27 cellular contexts compared by ENCODE assay signal in the genomic region with DNA sequence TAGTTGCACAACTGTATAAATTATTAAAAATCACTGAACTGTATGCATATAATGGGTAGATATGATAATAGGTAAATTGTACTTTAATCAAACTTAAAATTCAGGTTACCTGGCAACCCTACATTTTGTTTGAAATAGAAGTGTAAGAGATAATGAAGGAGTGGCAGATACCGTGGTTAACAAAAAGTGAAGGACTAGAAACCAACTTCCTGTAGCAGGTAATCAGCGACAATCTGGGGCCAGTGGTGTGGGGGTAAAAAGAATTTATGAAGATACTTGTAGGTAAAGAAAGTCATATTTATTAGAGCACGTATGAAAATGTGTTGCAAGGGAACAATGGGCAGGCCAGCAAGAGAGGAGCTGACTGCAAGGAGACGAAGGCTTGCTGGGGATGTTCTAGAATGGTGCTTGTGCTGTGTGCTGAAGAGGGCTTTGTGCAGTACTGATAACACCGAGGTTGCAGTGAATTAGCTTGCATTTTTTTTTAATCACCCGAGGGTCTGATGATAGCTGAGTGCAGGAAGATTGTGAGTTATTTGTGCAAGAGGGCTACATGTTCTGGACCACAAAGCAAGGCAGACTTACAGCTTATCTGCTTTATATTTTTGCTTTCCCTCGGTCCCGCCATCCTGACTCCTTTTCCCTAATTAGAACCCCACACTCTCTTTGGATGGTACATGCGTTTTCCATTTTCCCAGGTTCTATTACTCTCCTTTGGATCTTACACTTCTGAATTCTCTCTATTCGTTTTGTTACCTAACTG. TPM values are rescaled to one million over a fixed set of nuclear protein-coding genes. Genes with fewer than 3 reads are reported as not detected.
"Had no signal": no experiment of that assay in that cellular context is flagged by ENCODE, and none has a peak within 500 bp of the region (broad histone marks: within the 10 kb centered on the region; RNA-seq: fewer than 3 reads in every experiment).

No MANE protein-coding gene starts in this region.

- H3K36me3 ChIP-seq: ascending aorta had no signal

- FAIRE-seq: bronchial epithelial cell, colon, K562 had no signal

- H3K4me3 ChIP-seq: ascending aorta, body of pancreas, K562 had no signal

- H3K4me2 ChIP-seq: SK-N-SH had no signal

- H3K27ac ChIP-seq: ascending aorta, body of pancreas had no signal

- H3K27me3 ChIP-seq: ascending aorta, body of pancreas had no signal

- H3K9me3 ChIP-seq: body of pancreas, SK-N-SH had no signal

- DNase-seq: activated CD4-positive, alpha-beta memory T cell treated with anti-CD3 and anti-CD28 coated beads for 36 hours; activated CD4-positive, alpha-beta T cell treated with anti-CD3 and anti-CD28 coated beads for 48 hours; activated CD4-positive, CD25-positive, alpha-beta regulatory T cell treated with anti-CD3 and anti-CD28 coated beads, Interleukin-2, amount 50 U/mL, for 72 hours; activated CD8-positive, alpha-beta memory T cell treated with anti-CD3 and anti-CD28 coated beads, Interleukin-2, amount 50 U/mL, for 4 hours; activated naive CD4-positive, alpha-beta T cell treated with anti-CD3 and anti-CD28 coated beads, Interleukin-2, amount 50 U/mL, for 16 hours; activated T-cell treated with anti-CD3 and anti-CD28 coated beads, Interleukin-2, amount 50 U/mL, for 72 hours; amniotic stem cell; body of pancreas; cerebellar nuclear complex; Kasumi-1; NCI-H1105 treated with DMSO at 0.1 percent for 48 hours; NCI-H1436 treated with DMSO at 0.1 percent for 48 hours; NCI-H187; NCI-H2081; NCI-H524 treated with DMSO at 0.1 percent for 48 hours; NK-92 treated with Interleukin-12 subunit alpha and Interleukin-12 subunit beta, amount 100 ng/mL, for 24 hours; OCI-M1; RPMI8226; SK-N-SH; T-helper 1 cell had no signal

- ATAC-seq: activated T-cell treated with anti-CD3 and anti-CD28 coated beads, Interleukin-2, amount 50 U/mL, for 72 hours; body of pancreas; K562; Panc1; Right ventricle myocardium inferior; WTC11 had no signal

- H3K9ac ChIP-seq: SK-N-SH had no signal

RNA-seq across cellular contexts. Expression of gene ENPP1, which starts 4.6 kb away (rescaled TPM):
- polyA plus RNA-seq: SK-N-SH had no signal
